ENCODE assay signal across 1 cellular context in genomic region chr14:24114536-24115450, GRCh38.
A peak's percentile ranks its signal among the peaks of the same experiment; 100 is the strongest.
TF ChIP-seq lines count a peak whose summit lies in the region.

Gene DCAF11 (plus strand): TSS chr14:24114777. CDS start chr14:24115595, 818 bp downstream.
Gene NRL (minus strand): TSS chr14:24114949. CDS start chr14:24082848, 32,101 bp downstream.

TF ChIP-seq in HepG2, 621 proteins besides CTCF, POLR2A, EP300 and RAD21 (continued from another document and continues in another):
- no peak for TF ChIP-seq ZNF354B (CRISPR knock-in tag; IDR thresholded peaks at IDR 0.05)
- TF ChIP-seq CAMTA2 (CRISPR knock-in tag; IDR thresholded peaks at IDR 0.05; ENCODE audit: borderline replicate concordance), result peak; percentile 99
- TF ChIP-seq ZZZ3 (CRISPR knock-in tag; IDR thresholded peaks at IDR 0.05; ENCODE audit: borderline replicate concordance), result peak; percentile 77
- peak; percentile 82 for TF ChIP-seq KAT8 (CRISPR knock-in tag; IDR thresholded peaks at IDR 0.05)
- peak; percentile 89 for TF ChIP-seq ZNF614 (CRISPR knock-in tag; IDR thresholded peaks at IDR 0.05; ENCODE audit: borderline replicate concordance)
- TF ChIP-seq ZNF607 (CRISPR knock-in tag; IDR thresholded peaks at IDR 0.05; ENCODE audit: borderline replicate concordance), result peak; percentile 99
- TF ChIP-seq ZNF562 (CRISPR knock-in tag; IDR thresholded peaks at IDR 0.05; ENCODE audit: borderline replicate concordance), result no peak
- TF ChIP-seq, protein P1, sequence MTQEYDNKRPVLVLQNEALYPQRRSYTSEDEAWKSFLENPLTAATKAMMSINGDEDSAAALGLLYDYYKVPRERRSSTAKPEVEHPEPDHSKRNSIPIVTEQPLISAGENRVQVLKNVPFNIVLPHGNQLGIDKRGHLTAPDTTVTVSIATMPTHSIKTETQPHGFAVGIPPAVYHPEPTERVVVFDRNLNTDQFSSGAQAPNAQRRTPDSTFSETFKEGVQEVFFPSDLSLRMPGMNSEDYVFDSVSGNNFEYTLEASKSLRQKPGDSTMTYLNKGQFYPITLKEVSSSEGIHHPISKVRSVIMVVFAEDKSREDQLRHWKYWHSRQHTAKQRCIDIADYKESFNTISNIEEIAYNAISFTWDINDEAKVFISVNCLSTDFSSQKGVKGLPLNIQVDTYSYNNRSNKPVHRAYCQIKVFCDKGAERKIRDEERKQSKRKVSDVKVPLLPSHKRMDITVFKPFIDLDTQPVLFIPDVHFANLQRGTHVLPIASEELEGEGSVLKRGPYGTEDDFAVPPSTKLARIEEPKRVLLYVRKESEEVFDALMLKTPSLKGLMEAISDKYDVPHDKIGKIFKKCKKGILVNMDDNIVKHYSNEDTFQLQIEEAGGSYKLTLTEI (CRISPR knock-in tag; conservative IDR thresholded peaks at IDR 0.05), result no peak
- TF ChIP-seq KLF16 (CRISPR knock-in tag; IDR thresholded peaks at IDR 0.05), result peak in 1 of 2 experiments; percentile 99; a peak in 2 of 4 replicates
- TF ChIP-seq ESRRA (CRISPR knock-in tag; IDR thresholded peaks at IDR 0.05; ENCODE audit: low read depth), result peak; percentile 54; the same call in 1 of the 2 replicates
- TF ChIP-seq DPF2 (CRISPR knock-in tag; IDR thresholded peaks at IDR 0.05; ENCODE audit: borderline replicate concordance, low read depth), result 0 out of 2 replicates have a peak, but pooled peaks have one; percentile 39
- no peak for TF ChIP-seq ZNF282 (IDR thresholded peaks at IDR 0.05; ENCODE audit: partially characterized antibody)
- TF ChIP-seq, protein P2, sequence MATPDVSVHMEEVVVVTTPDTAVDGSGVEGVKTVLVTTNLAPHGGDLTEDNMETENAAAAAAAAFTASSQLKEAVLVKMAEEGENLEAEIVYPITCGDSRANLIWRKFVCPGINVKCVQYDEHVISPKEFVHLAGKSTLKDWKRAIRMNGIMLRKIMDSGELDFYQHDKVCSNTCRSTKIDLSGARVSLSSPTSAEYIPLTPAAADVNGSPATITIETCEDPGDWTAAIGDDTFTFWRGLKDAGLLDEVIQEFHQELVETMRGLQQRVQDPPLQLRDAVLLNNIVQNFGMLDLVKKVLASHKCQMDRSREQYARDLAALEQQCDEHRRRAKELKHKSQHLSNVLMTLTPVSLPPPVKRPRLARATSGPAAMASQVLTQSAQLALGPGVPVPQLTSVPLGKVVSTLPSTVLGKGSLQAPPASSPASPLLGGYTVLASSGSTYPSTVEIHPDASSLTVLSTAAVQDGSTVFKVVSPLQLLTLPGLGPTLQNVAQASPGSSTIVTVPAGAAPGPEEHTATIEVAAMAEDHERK (CRISPR knock-in tag; IDR thresholded peaks at IDR 0.05; ENCODE audit: low read depth), result peak; percentile 82; the same call in 1 of the 2 replicates
- TF ChIP-seq ZNF747 (CRISPR knock-in tag; IDR thresholded peaks at IDR 0.05; ENCODE audit: borderline replicate concordance), result peak; percentile 89; the same call in 1 of the 2 replicates
- TF ChIP-seq ZBTB26 (CRISPR knock-in tag; IDR thresholded peaks at IDR 0.05; ENCODE audit: borderline replicate concordance), result peak; percentile 93
- TF ChIP-seq GABPB1 (CRISPR knock-in tag; IDR thresholded peaks at IDR 0.05), result peak; percentile 93
- peak; percentile 76; the same call in 1 of the 2 replicates for TF ChIP-seq PAF1 (CRISPR knock-in tag; IDR thresholded peaks at IDR 0.05)
- TF ChIP-seq, protein P3, sequence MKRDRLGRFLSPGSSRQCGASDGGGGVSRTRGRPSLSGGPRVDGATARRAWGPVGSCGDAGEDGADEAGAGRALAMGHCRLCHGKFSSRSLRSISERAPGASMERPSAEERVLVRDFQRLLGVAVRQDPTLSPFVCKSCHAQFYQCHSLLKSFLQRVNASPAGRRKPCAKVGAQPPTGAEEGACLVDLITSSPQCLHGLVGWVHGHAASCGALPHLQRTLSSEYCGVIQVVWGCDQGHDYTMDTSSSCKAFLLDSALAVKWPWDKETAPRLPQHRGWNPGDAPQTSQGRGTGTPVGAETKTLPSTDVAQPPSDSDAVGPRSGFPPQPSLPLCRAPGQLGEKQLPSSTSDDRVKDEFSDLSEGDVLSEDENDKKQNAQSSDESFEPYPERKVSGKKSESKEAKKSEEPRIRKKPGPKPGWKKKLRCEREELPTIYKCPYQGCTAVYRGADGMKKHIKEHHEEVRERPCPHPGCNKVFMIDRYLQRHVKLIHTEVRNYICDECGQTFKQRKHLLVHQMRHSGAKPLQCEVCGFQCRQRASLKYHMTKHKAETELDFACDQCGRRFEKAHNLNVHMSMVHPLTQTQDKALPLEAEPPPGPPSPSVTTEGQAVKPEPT (CRISPR knock-in tag; IDR thresholded peaks at IDR 0.05; ENCODE audit: low read depth), result peak; percentile 55
- TF ChIP-seq, protein P4, sequence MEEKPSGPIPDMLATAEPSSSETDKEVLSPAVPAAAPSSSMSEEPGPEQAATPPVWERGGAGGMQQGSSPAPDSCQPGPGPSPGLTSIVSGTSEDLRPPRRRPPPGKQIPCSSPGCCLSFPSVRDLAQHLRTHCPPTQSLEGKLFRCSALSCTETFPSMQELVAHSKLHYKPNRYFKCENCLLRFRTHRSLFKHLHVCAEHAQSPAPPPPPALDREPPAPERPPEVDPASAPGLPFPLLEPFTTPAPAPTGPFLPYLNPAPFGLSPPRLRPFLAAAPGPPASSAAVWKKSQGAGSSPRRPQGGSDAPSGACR (CRISPR knock-in tag; IDR thresholded peaks at IDR 0.05), result no peak
- TF ChIP-seq, protein P5, sequence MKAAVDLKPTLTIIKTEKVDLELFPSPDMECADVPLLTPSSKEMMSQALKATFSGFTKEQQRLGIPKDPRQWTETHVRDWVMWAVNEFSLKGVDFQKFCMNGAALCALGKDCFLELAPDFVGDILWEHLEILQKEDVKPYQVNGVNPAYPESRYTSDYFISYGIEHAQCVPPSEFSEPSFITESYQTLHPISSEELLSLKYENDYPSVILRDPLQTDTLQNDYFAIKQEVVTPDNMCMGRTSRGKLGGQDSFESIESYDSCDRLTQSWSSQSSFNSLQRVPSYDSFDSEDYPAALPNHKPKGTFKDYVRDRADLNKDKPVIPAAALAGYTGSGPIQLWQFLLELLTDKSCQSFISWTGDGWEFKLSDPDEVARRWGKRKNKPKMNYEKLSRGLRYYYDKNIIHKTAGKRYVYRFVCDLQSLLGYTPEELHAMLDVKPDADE (CRISPR knock-in tag; IDR thresholded peaks at IDR 0.05), result no peak
- TF ChIP-seq NPAS2 (CRISPR knock-in tag; IDR thresholded peaks at IDR 0.05; ENCODE audit: borderline replicate concordance), result no peak
- peak; percentile 98 for TF ChIP-seq ZNF18 (CRISPR knock-in tag; IDR thresholded peaks at IDR 0.05; ENCODE audit: insufficient replicate concordance)
- TF ChIP-seq ZNF564 (CRISPR knock-in tag; IDR thresholded peaks at IDR 0.05), result no peak
- peak; percentile 95 for TF ChIP-seq ZHX2 (IDR thresholded peaks at IDR 0.05; ENCODE audit: low read depth)
- peak; percentile 63 for TF ChIP-seq ZHX2 (CRISPR knock-in tag; IDR thresholded peaks at IDR 0.05; ENCODE audit: borderline replicate concordance)
- no peak for TF ChIP-seq FOXA1 (IDR thresholded peaks at IDR 0.05)
- TF ChIP-seq FOXA1 (CRISPR knock-in tag; IDR thresholded peaks at IDR 0.05), result peak; percentile 99
- TF ChIP-seq, protein P6, sequence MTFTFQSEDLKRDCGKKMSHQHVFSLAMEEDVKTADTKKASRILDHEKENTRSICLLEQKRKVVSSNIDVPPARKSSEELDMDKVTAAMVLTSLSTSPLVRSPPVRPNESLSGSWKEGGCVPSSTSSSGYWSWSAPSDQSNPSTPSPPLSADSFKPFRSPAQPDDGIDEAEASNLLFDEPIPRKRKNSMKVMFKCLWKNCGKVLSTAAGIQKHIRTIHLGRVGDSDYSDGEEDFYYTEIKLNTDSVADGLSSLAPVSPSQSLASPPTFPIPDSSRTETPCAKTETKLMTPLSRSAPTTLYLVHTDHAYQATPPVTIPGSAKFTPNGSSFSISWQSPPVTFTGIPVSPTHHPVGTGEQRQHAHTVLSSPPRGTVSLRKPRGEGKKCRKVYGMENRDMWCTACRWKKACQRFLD (CRISPR knock-in tag; IDR thresholded peaks at IDR 0.05; ENCODE audit: borderline replicate concordance), result peak; percentile 97; the same call in 1 of the 2 replicates
- peak; percentile 82 for TF ChIP-seq SIX4 (CRISPR knock-in tag; IDR thresholded peaks at IDR 0.05)
- TF ChIP-seq ZNF678 (CRISPR knock-in tag; IDR thresholded peaks at IDR 0.05), result peak; percentile 91; the same call in 1 of the 2 replicates
- peak; percentile 93 for TF ChIP-seq ZNF710 (CRISPR knock-in tag; IDR thresholded peaks at IDR 0.05; ENCODE audit: borderline replicate concordance)
- TF ChIP-seq SOX13 (IDR thresholded peaks at IDR 0.05), result no peak; the same call in 1 of the 2 replicates
- TF ChIP-seq SOX13 (CRISPR knock-in tag; conservative IDR thresholded peaks at IDR 0.05 in 1 of 2, IDR thresholded peaks at IDR 0.05 in 1 of 2), result peak; percentile 4 to 78; a peak in 3 of 4 replicates
- TF ChIP-seq PHF5A (CRISPR knock-in tag; IDR thresholded peaks at IDR 0.05; ENCODE audit: low read depth, unreplicated experiment), result no peak
- TF ChIP-seq ZNF138 (CRISPR knock-in tag; IDR thresholded peaks at IDR 0.05; ENCODE audit: low read depth), result peak; percentile 90
- peak; percentile 96 for TF ChIP-seq KMT2B (CRISPR knock-in tag; IDR thresholded peaks at IDR 0.05)
- TF ChIP-seq STAT5B (CRISPR knock-in tag; IDR thresholded peaks at IDR 0.05), result peak; percentile 96; the same call in 1 of the 2 replicates
- TF ChIP-seq AHR (CRISPR knock-in tag; IDR thresholded peaks at IDR 0.05), result peak; percentile 98
- TF ChIP-seq ZNF382 (CRISPR knock-in tag; IDR thresholded peaks at IDR 0.05; ENCODE audit: borderline replicate concordance), result no peak
- no peak for TF ChIP-seq MLLT10 (CRISPR knock-in tag; IDR thresholded peaks at IDR 0.05)
- TF ChIP-seq GATAD2A (CRISPR knock-in tag; IDR thresholded peaks at IDR 0.05), result peak; percentile 89; the same call in 1 of the 2 replicates
- TF ChIP-seq MXD4 (CRISPR knock-in tag; IDR thresholded peaks at IDR 0.05), result peak; percentile 99
- TF ChIP-seq SNAI1 (CRISPR knock-in tag; IDR thresholded peaks at IDR 0.05; ENCODE audit: borderline replicate concordance), result peak; percentile 92; the same call in 1 of the 2 replicates
- peak; percentile 96; the same call in 1 of the 2 replicates for TF ChIP-seq SMYD3 (CRISPR knock-in tag; IDR thresholded peaks at IDR 0.05)
